9 cellular contexts compared by ENCODE assay signal in the genomic region with DNA sequence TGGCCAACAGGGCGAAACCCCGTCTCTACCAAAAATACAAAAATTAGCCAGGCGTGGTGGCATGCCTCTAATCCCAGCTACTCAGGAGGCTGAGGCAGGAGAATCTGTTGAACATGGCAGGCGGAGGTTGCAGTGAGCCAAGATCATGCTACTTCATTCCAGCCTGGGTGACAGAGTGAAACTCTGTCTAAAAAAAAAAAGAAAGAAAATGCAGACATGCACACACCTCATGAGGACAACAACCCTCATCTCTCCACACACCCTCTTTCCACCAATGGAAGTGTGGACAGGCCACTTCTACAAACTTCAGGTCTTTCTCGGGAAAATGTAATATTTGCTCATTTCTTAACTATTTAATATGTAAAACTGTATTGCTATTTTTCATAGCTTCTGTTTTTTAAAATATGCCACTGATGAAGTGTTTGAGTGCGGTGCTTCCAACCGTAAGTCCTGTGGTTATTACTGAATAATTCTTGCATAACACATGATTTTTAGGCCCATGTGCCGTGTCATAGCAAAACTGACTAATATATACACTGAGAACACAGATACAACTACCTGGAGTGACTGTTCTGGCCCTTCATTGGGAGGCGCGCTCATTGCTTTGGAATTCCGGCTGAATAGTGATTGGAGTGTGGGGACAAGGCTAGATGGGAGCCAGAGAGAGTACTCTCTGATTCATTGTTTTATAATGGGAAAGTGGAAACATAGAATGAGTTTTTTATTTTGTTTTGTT. TPM values are rescaled to one million over a fixed set of nuclear protein-coding genes. Genes with fewer than 3 reads are reported as not detected.
DNase-seq lines count a peak whose midpoint lies in the region; ATAC-seq and TF ChIP-seq lines count a peak whose summit lies in the region.
"Had no signal": no experiment of that assay in that cellular context is flagged by ENCODE, and none has a peak within 500 bp of the region (broad histone marks: within the 10 kb centered on the region; RNA-seq: fewer than 3 reads in every experiment).

No MANE protein-coding gene starts in this region.

- no peaks in the 10 kb centered on the region for H3K9me3 ChIP-seq in A673 (ENCODE audit: low read depth, low read length, poor library complexity, severe bottlenecking)

- intact Hi-C loops in cardiac septum (cut with DNase I): no loop called here
- intact Hi-C loops in activated CD4-positive, alpha-beta T cell treated with anti-CD3 and anti-CD28 coated beads for 36 hours (cut with DNase I, micrococcal nuclease): no loop called here
- intact Hi-C loops in A673 (cut with micrococcal nuclease; ENCODE audit: unreplicated experiment): no loop called here

- DNase-seq in GM04504 (ENCODE audit: low read depth) (peak; percentile 36), foreskin fibroblast (peak; percentile 64 to 69), cardiac septum (ENCODE audit: low spot score) (no peak), A673 (ENCODE audit: low spot score) (no peak), iPS-NIHi11 (ENCODE audit: low spot score) (no peak)
- no peak for DNase-seq in activated CD4-positive, alpha-beta T cell treated with anti-CD3 and anti-CD28 coated beads for 36 hours

- no peak overlapping the region for H3K4me3 ChIP-seq in foreskin fibroblast (ENCODE audit: low read depth in 1 of 2, low read length in 2 of 2)
- H3K4me3 ChIP-seq in A673 (ENCODE audit: low read depth, low read length, poor library complexity, severe bottlenecking): no peak overlapping the region

- H3K27me3 Mint-ChIP-seq in activated CD4-positive, alpha-beta T cell treated with anti-CD3 and anti-CD28 coated beads for 36 hours: peaks cover 4% of the 10 kb centered on the region

- no peaks in the 10 kb centered on the region for H3K36me3 ChIP-seq in A673 (ENCODE audit: insufficient read depth, low read length, poor library complexity, severe bottlenecking)

- no peak overlapping the region for H3K27ac ChIP-seq in A673 (ENCODE audit: low read depth, low read length, poor library complexity, severe bottlenecking)

- H3K27ac Mint-ChIP-seq in activated CD4-positive, alpha-beta T cell treated with anti-CD3 and anti-CD28 coated beads for 36 hours: no peak overlapping the region
- H3K27ac Mint-ChIP-seq: T-helper 1 cell treated with Interleukin-12 subunit alpha and Interleukin-12 subunit beta and Interleukin-4 antibody, amounts not matched to agents 30 μg/mL and 1 μg/mL, for 36 hours had no signal

- CTCF ChIA-PET in activated CD4-positive, alpha-beta T cell treated with anti-CD3 and anti-CD28 coated beads for 36 hours (lab: Charles Lee): interaction anchor here (1.1 kb wide), 1 partner anchor 15 kb away, joined by 4 read pairs; no protein-coding TSS in a partner anchor
- CTCF ChIA-PET in A673 (lab: Charles Lee): no interaction called here

- no peak for TF ChIP-seq CTCF in foreskin fibroblast (IDR thresholded peaks at IDR 0.05; ENCODE audit: low read depth, low read length)
- no peak for TF ChIP-seq CTCF in A673 (conservative IDR thresholded peaks at IDR 0.05; ENCODE audit: low read depth, low read length)

- no peaks in the 10 kb centered on the region for H3K4me1 Mint-ChIP-seq in activated CD4-positive, alpha-beta T cell treated with anti-CD3 and anti-CD28 coated beads for 36 hours

- POLR2A ChIA-PET in activated CD4-positive, alpha-beta T cell treated with anti-CD3 and anti-CD28 coated beads for 36 hours (lab: Charles Lee): no interaction called here
- POLR2A ChIA-PET in A673 (lab: Charles Lee; ENCODE audit: low non-redundant PET): no interaction called here

- H3K27me3 ChIP-seq in A673 (replicated peaks; ENCODE audit: insufficient read depth, low read depth, low read length, poor library complexity): no peaks in the 10 kb centered on the region

- no peaks in the 10 kb centered on the region for H3K36me3 Mint-ChIP-seq in activated CD4-positive, alpha-beta T cell treated with anti-CD3 and anti-CD28 coated beads for 36 hours (ENCODE audit: low read depth)

- no peak overlapping the region for H3K4me3 Mint-ChIP-seq in activated CD4-positive, alpha-beta T cell treated with anti-CD3 and anti-CD28 coated beads for 36 hours
- H3K4me3 Mint-ChIP-seq: T-helper 1 cell treated with Interleukin-12 subunit alpha and Interleukin-12 subunit beta and Interleukin-4 antibody, amounts not matched to agents 30 μg/mL and 1 μg/mL, for 36 hours had no signal

- BruUV-seq in A673 (replicated peaks; lab: Mats Ljungman, UMichigan): no TSS peak

- no peaks in the 10 kb centered on the region for H3K4me1 ChIP-seq in A673 (ENCODE audit: insufficient read depth, low read length, poor library complexity, severe bottlenecking)

- H3K9me3 Mint-ChIP-seq in activated CD4-positive, alpha-beta T cell treated with anti-CD3 and anti-CD28 coated beads for 36 hours (ENCODE audit: low read depth): no peaks in the 10 kb centered on the region
- H3K9me3 Mint-ChIP-seq: T-helper 1 cell treated with Interleukin-12 subunit alpha and Interleukin-12 subunit beta and Interleukin-4 antibody, amounts not matched to agents 30 μg/mL and 1 μg/mL, for 36 hours had no signal

- peak; percentile 97 for ATAC-seq in GM21576 (IDR thresholded peaks at IDR 0.05; ENCODE audit: unreplicated experiment)
- ATAC-seq in HG03558 (IDR thresholded peaks at IDR 0.05; ENCODE audit: extremely low read depth, unreplicated experiment): peak; percentile 89
- no peak for ATAC-seq in activated CD4-positive, alpha-beta T cell treated with anti-CD3 and anti-CD28 coated beads for 36 hours

RNA-seq across cellular contexts. Expression of a gene that starts 23.1 kb away (rescaled TPM):
- total RNA-seq in cardiac septum (not detected), A673 (2021) (not detected in 2 replicates)
- not detected for total RNA-seq in activated CD4-positive, alpha-beta T cell treated with anti-CD3 and anti-CD28 coated beads for 36 hours

RNA-seq across cellular contexts. Expression of a gene that starts 33.9 kb away (rescaled TPM):
- total RNA-seq in cardiac septum (2.3 TPM), A673 (2021) (9.4 and 9.7 TPM in 2 replicates)
- 1 to 10 TPM; 3.8 TPM for total RNA-seq in activated CD4-positive, alpha-beta T cell treated with anti-CD3 and anti-CD28 coated beads for 36 hours

RNA-seq across cellular contexts. Expression of a gene that starts 34.0 kb away (rescaled TPM):
- total RNA-seq in cardiac septum: not detected
- total RNA-seq in activated CD4-positive, alpha-beta T cell treated with anti-CD3 and anti-CD28 coated beads for 36 hours: under 1 TPM; 0.09 to 0.12 TPM
- total RNA-seq in A673 (2021): 0.15 and 0.17 TPM in 2 replicates

Comparison
In these comparisons a context has a peak if more than half of its experiments do, and no peak if none do; other contexts are left out.
1. DNase-seq: peak in GM04504 (single experiment) and foreskin fibroblast (2 of 2); none in cardiac septum (single experiment), activated CD4-positive, alpha-beta T cell treated with anti-CD3 and anti-CD28 coated beads for 36 hours (single experiment), A673 (single experiment) and iPS-NIHi11 (single experiment).